In the genomic region with DNA sequence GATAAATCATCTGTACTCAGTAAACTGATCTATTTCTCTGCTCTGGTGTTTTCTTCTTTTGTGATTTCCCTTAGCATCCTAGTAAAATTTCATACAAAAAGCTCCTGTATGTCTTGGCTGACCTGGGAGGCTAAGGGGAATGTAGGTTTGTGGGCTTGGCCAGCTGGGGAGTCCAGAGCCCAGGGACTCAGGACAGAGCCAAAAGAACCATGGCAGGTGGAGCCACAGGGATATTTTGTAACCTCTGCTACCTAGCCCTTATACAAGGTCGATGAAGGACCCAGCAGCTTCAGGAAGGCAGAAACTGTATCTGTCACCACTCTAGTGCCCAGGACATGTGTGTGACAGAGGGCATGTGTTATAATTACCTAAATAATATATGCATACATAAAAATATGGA, we compare ENCODE assay signal across 22 cellular contexts.
"Had no signal": no experiment of that assay in that cellular context is flagged by ENCODE, and none has a peak within 500 bp of the region (broad histone marks: within the 10 kb centered on the region; RNA-seq: fewer than 3 reads in every experiment).

No MANE protein-coding gene starts in this region.

- H3K27me3 Mint-ChIP-seq: progenitor cell of endocrine pancreas had no signal

- DNase-seq: effector memory CD8-positive, alpha-beta T cell; gastrocnemius medialis; glutamatergic neuron; immature natural killer cell; left ventricle myocardium inferior; mesenchymal stem cell; midbrain; nephron progenitor cell; nucleus accumbens; pancreas; right cardiac atrium; stimulated activated CD4-positive, alpha-beta T cell treated with anti-CD3 and anti-CD28 coated beads, Interleukin-4, amount 100 ng/mL, for 4 hours; stimulated activated naive CD4-positive, alpha-beta T cell; stomach; substantia nigra; transverse colon had no signal

- H3K4me3 ChIP-seq: esophagus muscularis mucosa, gastrocnemius medialis, left ventricle myocardium inferior, lung, pancreas, stomach, thoracic aorta, transverse colon had no signal

- H3K4me1 ChIP-seq: gastrocnemius medialis, left ventricle myocardium inferior, pancreas, stomach had no signal

- H3K27ac ChIP-seq: epithelial cell of prostate, esophagus muscularis mucosa, gastrocnemius medialis, left ventricle myocardium inferior, pancreas, stomach, thoracic aorta, transverse colon had no signal

- H3K9me3 ChIP-seq: esophagus muscularis mucosa, gastrocnemius medialis, left ventricle myocardium inferior, pancreas, stomach, thoracic aorta, transverse colon had no signal

- ATAC-seq: effector memory CD8-positive, alpha-beta T cell; gastrocnemius medialis; pancreas had no signal

- H3K36me3 ChIP-seq: esophagus muscularis mucosa, gastrocnemius medialis, left ventricle myocardium inferior, pancreas, stomach, thoracic aorta, transverse colon had no signal

- H3K27ac Mint-ChIP-seq: dendritic cell treated with granulocyte-macrophage colony-stimulating factor and Interleukin-4, amounts not matched to agents 40 ng/mL and 50 ng/mL, for 4 days; immature natural killer cell; nephron progenitor cell had no signal

- H3K9me3 Mint-ChIP-seq: dendritic cell treated with granulocyte-macrophage colony-stimulating factor and Interleukin-4, amounts not matched to agents 40 ng/mL and 50 ng/mL, for 4 days; effector memory CD8-positive, alpha-beta T cell had no signal

- H3K27me3 ChIP-seq: esophagus muscularis mucosa, gastrocnemius medialis, pancreas, transverse colon had no signal

- H3K4me3 Mint-ChIP-seq: dendritic cell treated with granulocyte-macrophage colony-stimulating factor and Interleukin-4, amounts not matched to agents 40 ng/mL and 50 ng/mL, for 4 days; effector memory CD8-positive, alpha-beta T cell; immature natural killer cell; nephron progenitor cell had no signal
